1 cellular context compared by ENCODE assay signal in the genomic region with DNA sequence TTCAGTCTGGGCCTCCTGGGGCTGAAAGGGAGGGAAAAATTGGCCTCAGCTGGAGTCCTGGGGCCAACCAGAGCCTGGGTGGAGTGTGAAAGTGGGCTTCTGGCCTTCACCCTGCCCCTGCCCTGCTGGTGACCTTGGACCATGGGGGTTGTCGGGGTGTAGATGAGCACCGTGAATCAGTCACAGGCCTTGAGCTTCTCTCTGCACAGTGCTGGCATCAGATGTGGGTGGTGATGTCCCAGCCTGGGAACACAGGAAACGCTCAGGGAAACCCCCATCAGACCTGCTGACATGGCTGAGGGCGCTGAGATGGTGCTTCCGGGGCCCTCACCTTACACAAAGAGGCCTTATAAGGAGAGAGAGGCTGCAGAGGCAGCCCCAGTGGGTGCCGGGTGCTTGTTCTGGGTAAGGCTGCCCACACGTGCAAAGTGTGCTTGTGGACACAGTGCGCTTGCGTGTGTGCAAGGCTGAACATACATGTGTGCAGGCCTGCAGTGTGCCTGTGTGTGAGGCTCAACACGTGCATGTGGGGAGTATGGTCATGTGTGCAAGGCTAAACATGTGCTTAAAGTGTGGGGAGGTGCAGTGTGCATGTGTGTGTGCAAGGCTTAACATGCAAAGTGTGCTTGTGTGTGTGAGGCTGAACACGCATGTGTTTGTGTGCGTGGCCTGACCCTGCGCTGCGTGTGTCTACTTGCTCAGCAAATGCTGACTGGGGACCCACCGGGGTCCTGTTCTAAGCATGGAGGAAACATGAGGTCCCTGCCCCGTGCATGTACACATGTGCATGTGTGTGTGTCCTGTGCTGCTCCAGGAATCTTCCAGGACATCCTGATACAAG.
TF ChIP-seq lines count a peak whose summit lies in the region.

No MANE protein-coding gene starts in this region.

TF ChIP-seq in GM23338, 12 proteins besides CTCF, POLR2A, EP300 and RAD21 (continued from another document):
- TF ChIP-seq, protein P1, sequence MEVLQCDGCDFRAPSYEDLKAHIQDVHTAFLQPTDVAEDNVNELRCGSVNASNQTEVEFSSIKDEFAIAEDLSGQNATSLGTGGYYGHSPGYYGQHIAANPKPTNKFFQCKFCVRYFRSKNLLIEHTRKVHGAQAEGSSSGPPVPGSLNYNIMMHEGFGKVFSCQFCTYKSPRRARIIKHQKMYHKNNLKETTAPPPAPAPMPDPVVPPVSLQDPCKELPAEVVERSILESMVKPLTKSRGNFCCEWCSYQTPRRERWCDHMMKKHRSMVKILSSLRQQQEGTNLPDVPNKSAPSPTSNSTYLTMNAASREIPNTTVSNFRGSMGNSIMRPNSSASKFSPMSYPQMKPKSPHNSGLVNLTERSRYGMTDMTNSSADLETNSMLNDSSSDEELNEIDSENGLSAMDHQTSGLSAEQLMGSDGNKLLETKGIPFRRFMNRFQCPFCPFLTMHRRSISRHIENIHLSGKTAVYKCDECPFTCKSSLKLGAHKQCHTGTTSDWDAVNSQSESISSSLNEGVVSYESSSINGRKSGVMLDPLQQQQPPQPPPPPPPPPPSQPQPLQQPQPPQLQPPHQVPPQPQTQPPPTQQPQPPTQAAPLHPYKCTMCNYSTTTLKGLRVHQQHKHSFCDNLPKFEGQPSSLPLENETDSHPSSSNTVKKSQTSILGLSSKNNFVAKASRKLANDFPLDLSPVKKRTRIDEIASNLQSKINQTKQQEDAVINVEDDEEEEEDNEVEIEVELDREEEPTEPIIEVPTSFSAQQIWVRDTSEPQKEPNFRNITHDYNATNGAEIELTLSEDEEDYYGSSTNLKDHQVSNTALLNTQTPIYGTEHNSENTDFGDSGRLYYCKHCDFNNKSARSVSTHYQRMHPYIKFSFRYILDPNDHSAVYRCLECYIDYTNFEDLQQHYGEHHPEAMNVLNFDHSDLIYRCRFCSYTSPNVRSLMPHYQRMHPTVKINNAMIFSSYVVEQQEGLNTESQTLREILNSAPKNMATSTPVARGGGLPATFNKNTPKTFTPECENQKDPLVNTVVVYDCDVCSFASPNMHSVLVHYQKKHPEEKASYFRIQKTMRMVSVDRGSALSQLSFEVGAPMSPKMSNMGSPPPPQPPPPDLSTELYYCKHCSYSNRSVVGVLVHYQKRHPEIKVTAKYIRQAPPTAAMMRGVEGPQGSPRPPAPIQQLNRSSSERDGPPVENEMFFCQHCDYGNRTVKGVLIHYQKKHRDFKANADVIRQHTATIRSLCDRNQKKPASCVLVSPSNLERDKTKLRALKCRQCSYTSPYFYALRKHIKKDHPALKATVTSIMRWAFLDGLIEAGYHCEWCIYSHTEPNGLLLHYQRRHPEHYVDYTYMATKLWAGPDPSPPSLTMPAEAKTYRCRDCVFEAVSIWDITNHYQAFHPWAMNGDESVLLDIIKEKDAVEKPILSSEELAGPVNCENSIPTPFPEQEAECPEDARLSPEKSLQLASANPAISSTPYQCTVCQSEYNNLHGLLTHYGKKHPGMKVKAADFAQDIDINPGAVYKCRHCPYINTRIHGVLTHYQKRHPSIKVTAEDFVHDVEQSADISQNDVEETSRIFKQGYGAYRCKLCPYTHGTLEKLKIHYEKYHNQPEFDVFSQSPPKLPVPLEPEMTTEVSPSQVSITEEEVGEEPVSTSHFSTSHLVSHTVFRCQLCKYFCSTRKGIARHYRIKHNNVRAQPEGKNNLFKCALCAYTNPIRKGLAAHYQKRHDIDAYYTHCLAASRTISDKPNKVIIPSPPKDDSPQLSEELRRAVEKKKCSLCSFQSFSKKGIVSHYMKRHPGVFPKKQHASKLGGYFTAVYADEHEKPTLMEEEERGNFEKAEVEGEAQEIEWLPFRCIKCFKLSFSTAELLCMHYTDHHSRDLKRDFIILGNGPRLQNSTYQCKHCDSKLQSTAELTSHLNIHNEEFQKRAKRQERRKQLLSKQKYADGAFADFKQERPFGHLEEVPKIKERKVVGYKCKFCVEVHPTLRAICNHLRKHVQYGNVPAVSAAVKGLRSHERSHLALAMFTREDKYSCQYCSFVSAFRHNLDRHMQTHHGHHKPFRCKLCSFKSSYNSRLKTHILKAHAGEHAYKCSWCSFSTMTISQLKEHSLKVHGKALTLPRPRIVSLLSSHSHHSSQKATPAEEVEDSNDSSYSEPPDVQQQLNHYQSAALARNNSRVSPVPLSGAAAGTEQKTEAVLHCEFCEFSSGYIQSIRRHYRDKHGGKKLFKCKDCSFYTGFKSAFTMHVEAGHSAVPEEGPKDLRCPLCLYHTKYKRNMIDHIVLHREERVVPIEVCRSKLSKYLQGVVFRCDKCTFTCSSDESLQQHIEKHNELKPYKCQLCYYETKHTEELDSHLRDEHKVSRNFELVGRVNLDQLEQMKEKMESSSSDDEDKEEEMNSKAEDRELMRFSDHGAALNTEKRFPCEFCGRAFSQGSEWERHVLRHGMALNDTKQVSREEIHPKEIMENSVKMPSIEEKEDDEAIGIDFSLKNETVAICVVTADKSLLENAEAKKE (CRISPR knock-in tag; IDR thresholded peaks at IDR 0.05), result no peak
- no peak for TF ChIP-seq ETS1 (IDR thresholded peaks at IDR 0.05)
- no peak for TF ChIP-seq CREB1 (CRISPR knock-in tag; IDR thresholded peaks at IDR 0.05; ENCODE audit: low read depth)
- TF ChIP-seq ZNF331 (CRISPR knock-in tag; IDR thresholded peaks at IDR 0.05; ENCODE audit: low read depth), result no peak
- TF ChIP-seq POLR2AphosphoS5 (IDR thresholded peaks at IDR 0.05; ENCODE audit: low read depth), result no peak
- no peak for TF ChIP-seq NANOG (IDR thresholded peaks at IDR 0.05; ENCODE audit: borderline replicate concordance)
- no peak for TF ChIP-seq STAT1 (IDR thresholded peaks at IDR 0.05; ENCODE audit: unreplicated experiment)
- TF ChIP-seq EZH2phosphoT487 (IDR thresholded peaks at IDR 0.05; ENCODE audit: unreplicated experiment), result no peak
